1 cellular context compared by ENCODE assay signal in genomic region chr7:6307762-6308161, GRCh38.
TF ChIP-seq lines count a peak whose summit lies in the region.

No MANE protein-coding gene starts in this region.

TF ChIP-seq in GM23338, 12 proteins besides CTCF, POLR2A, EP300 and RAD21 (continued from another document):
- TF ChIP-seq, protein P1, sequence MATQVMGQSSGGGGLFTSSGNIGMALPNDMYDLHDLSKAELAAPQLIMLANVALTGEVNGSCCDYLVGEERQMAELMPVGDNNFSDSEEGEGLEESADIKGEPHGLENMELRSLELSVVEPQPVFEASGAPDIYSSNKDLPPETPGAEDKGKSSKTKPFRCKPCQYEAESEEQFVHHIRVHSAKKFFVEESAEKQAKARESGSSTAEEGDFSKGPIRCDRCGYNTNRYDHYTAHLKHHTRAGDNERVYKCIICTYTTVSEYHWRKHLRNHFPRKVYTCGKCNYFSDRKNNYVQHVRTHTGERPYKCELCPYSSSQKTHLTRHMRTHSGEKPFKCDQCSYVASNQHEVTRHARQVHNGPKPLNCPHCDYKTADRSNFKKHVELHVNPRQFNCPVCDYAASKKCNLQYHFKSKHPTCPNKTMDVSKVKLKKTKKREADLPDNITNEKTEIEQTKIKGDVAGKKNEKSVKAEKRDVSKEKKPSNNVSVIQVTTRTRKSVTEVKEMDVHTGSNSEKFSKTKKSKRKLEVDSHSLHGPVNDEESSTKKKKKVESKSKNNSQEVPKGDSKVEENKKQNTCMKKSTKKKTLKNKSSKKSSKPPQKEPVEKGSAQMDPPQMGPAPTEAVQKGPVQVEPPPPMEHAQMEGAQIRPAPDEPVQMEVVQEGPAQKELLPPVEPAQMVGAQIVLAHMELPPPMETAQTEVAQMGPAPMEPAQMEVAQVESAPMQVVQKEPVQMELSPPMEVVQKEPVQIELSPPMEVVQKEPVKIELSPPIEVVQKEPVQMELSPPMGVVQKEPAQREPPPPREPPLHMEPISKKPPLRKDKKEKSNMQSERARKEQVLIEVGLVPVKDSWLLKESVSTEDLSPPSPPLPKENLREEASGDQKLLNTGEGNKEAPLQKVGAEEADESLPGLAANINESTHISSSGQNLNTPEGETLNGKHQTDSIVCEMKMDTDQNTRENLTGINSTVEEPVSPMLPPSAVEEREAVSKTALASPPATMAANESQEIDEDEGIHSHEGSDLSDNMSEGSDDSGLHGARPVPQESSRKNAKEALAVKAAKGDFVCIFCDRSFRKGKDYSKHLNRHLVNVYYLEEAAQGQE (IDR thresholded peaks at IDR 0.05; ENCODE audit: unreplicated experiment) = no peak
- TF ChIP-seq JUNB (IDR thresholded peaks at IDR 0.05; ENCODE audit: unreplicated experiment) (no peak), ZNF114 (CRISPR knock-in tag; IDR thresholded peaks at IDR 0.05) (no peak), POLR2AphosphoS5 (IDR thresholded peaks at IDR 0.05; ENCODE audit: low read depth) (no peak), ZNF331 (CRISPR knock-in tag; IDR thresholded peaks at IDR 0.05; ENCODE audit: low read depth) (no peak), EZH2 (IDR thresholded peaks at IDR 0.05; ENCODE audit: low read depth, unreplicated experiment) (no peak), EZH2phosphoT487 (IDR thresholded peaks at IDR 0.05; ENCODE audit: unreplicated experiment) (no peak), CREB1 (CRISPR knock-in tag; IDR thresholded peaks at IDR 0.05; ENCODE audit: low read depth) (no peak), NANOG (IDR thresholded peaks at IDR 0.05; ENCODE audit: borderline replicate concordance) (no peak)
- TF ChIP-seq, protein P2, sequence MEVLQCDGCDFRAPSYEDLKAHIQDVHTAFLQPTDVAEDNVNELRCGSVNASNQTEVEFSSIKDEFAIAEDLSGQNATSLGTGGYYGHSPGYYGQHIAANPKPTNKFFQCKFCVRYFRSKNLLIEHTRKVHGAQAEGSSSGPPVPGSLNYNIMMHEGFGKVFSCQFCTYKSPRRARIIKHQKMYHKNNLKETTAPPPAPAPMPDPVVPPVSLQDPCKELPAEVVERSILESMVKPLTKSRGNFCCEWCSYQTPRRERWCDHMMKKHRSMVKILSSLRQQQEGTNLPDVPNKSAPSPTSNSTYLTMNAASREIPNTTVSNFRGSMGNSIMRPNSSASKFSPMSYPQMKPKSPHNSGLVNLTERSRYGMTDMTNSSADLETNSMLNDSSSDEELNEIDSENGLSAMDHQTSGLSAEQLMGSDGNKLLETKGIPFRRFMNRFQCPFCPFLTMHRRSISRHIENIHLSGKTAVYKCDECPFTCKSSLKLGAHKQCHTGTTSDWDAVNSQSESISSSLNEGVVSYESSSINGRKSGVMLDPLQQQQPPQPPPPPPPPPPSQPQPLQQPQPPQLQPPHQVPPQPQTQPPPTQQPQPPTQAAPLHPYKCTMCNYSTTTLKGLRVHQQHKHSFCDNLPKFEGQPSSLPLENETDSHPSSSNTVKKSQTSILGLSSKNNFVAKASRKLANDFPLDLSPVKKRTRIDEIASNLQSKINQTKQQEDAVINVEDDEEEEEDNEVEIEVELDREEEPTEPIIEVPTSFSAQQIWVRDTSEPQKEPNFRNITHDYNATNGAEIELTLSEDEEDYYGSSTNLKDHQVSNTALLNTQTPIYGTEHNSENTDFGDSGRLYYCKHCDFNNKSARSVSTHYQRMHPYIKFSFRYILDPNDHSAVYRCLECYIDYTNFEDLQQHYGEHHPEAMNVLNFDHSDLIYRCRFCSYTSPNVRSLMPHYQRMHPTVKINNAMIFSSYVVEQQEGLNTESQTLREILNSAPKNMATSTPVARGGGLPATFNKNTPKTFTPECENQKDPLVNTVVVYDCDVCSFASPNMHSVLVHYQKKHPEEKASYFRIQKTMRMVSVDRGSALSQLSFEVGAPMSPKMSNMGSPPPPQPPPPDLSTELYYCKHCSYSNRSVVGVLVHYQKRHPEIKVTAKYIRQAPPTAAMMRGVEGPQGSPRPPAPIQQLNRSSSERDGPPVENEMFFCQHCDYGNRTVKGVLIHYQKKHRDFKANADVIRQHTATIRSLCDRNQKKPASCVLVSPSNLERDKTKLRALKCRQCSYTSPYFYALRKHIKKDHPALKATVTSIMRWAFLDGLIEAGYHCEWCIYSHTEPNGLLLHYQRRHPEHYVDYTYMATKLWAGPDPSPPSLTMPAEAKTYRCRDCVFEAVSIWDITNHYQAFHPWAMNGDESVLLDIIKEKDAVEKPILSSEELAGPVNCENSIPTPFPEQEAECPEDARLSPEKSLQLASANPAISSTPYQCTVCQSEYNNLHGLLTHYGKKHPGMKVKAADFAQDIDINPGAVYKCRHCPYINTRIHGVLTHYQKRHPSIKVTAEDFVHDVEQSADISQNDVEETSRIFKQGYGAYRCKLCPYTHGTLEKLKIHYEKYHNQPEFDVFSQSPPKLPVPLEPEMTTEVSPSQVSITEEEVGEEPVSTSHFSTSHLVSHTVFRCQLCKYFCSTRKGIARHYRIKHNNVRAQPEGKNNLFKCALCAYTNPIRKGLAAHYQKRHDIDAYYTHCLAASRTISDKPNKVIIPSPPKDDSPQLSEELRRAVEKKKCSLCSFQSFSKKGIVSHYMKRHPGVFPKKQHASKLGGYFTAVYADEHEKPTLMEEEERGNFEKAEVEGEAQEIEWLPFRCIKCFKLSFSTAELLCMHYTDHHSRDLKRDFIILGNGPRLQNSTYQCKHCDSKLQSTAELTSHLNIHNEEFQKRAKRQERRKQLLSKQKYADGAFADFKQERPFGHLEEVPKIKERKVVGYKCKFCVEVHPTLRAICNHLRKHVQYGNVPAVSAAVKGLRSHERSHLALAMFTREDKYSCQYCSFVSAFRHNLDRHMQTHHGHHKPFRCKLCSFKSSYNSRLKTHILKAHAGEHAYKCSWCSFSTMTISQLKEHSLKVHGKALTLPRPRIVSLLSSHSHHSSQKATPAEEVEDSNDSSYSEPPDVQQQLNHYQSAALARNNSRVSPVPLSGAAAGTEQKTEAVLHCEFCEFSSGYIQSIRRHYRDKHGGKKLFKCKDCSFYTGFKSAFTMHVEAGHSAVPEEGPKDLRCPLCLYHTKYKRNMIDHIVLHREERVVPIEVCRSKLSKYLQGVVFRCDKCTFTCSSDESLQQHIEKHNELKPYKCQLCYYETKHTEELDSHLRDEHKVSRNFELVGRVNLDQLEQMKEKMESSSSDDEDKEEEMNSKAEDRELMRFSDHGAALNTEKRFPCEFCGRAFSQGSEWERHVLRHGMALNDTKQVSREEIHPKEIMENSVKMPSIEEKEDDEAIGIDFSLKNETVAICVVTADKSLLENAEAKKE (CRISPR knock-in tag; IDR thresholded peaks at IDR 0.05) = no peak
- TF ChIP-seq, protein P3, sequence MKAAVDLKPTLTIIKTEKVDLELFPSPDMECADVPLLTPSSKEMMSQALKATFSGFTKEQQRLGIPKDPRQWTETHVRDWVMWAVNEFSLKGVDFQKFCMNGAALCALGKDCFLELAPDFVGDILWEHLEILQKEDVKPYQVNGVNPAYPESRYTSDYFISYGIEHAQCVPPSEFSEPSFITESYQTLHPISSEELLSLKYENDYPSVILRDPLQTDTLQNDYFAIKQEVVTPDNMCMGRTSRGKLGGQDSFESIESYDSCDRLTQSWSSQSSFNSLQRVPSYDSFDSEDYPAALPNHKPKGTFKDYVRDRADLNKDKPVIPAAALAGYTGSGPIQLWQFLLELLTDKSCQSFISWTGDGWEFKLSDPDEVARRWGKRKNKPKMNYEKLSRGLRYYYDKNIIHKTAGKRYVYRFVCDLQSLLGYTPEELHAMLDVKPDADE (IDR thresholded peaks at IDR 0.05) = no peak
